Comparison of ENCODE assay signal across 10 cellular contexts in the genomic region with DNA sequence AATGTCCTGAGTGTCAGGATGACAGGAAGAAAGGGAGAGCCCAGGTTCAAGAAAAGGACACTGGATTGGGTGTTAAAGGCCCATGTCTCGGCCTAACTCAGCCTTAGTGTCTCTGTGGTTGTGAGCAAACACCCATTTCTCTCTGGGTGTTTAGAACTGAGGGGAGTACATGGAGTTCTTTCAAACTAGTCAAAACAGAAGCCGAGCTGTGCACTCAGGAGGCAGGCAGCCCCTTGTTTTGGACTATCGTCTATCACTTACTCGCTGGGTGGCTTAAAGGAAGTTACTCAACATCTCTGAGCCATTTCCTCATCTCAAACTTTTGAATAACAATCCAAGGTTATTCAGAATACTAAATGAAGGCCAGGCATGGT.
DNase-seq lines count a peak whose midpoint lies in the region; ATAC-seq and TF ChIP-seq lines count a peak whose summit lies in the region.
"Had no signal": no experiment of that assay in that cellular context is flagged by ENCODE, and none has a peak within 500 bp of the region (broad histone marks: within the 10 kb centered on the region; RNA-seq: fewer than 3 reads in every experiment).

No MANE protein-coding gene starts in this region.

- H3K4me3 ChIP-seq in cardiac fibroblast (replicated peaks in 1 of 2; ENCODE audit: low read depth in 2 of 2, low read length in 2 of 2) (no peak overlapping the region), neutrophil (ENCODE audit: low read depth in 1 of 2, low read length in 1 of 2) (peak overlapping the region; percentile 5 to 37)

- peak overlapping the region; percentile 86 for H3K27ac ChIP-seq in neutrophil

- peaks cover 9% of the 10 kb centered on the region for H3K27me3 ChIP-seq in neutrophil

- peaks cover 28 to 33% of the 10 kb centered on the region in 2 experiments for H3K4me1 ChIP-seq in neutrophil (ENCODE audit: control insufficient read depth in 1 of 2, insufficient read depth in 1 of 2, low read depth in 1 of 2, low read length in 1 of 2)

- peak; percentile 65 for DNase-seq in GF-D8 (lab: John Stamatoyannopoulos, UW)
- peak; percentile 38 for DNase-seq in SKM-1 treated with dmso at 0.1 percent for 144 hours (lab: John Stamatoyannopoulos, UW; ENCODE audit: unreplicated experiment)
- DNase-seq in cardiac fibroblast (ENCODE audit: low read depth in 2 of 2) = peak; percentile 73 to 77
- no peak for DNase-seq in islet precursor cell
- no peak for DNase-seq in superior temporal gyrus (ENCODE audit: extremely low spot score)
- no peak for DNase-seq in OCI-M2 (lab: John Stamatoyannopoulos, UW; ENCODE audit: unreplicated experiment)
- DNase-seq: GOT3, MM.1S had no signal

- no peak for ATAC-seq in HG03097 (IDR thresholded peaks at IDR 0.05; ENCODE audit: low FRiP score, unreplicated experiment)

- no peaks in the 10 kb centered on the region for H3K36me3 ChIP-seq in neutrophil

- no peak for TF ChIP-seq CTCF in cardiac fibroblast (IDR thresholded peaks at IDR 0.05; ENCODE audit: low read depth, low read length)
- TF ChIP-seq CTCF in neutrophil (IDR thresholded peaks at IDR 0.05) = no peak

- H3K9me3 ChIP-seq in neutrophil = no peaks in the 10 kb centered on the region

Comparison
In these comparisons a context has a peak if more than half of its experiments do, and no peak if none do; other contexts are left out.
1. DNase-seq: peak in GF-D8 (single experiment), SKM-1 treated with dmso at 0.1 percent for 144 hours (single experiment) and cardiac fibroblast (2 of 2); none in islet precursor cell (single experiment), superior temporal gyrus (single experiment) and OCI-M2 (single experiment).
2. H3K4me3 ChIP-seq: peak in neutrophil (2 of 2); none in cardiac fibroblast (0 of 2).